12 cellular contexts compared by ENCODE assay signal in the genomic region with DNA sequence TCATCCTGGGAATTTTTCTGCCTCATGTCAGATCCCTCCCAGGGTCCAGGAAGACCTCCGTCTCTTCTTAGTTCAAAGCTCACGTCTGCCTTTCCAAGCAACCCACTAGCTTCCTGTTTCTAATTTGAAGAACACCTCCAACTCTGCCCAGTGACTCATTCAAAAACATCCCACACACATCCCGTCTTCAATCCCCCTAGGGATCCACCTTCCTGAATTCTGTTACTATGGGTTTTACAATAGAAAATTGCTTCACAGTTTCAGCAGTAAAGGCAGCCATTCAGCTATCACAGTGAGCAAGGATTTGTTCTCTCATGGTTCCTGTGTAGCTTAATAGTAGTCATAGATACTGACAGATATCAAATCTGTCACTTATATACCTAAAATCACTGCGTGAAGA.
A peak's percentile ranks its signal among the peaks of the same experiment; 100 is the strongest.
DNase-seq lines count a peak whose midpoint lies in the region; ATAC-seq and TF ChIP-seq lines count a peak whose summit lies in the region.
"Had no signal": no experiment of that assay in that cellular context is flagged by ENCODE, and none has a peak within 500 bp of the region (broad histone marks: within the 10 kb centered on the region; RNA-seq: fewer than 3 reads in every experiment).

No MANE protein-coding gene starts in this region.

- H3K4me3 ChIP-seq in AG04450 (ENCODE audit: low read depth, low read length) = no peak overlapping the region
- H3K4me3 ChIP-seq: esophagus squamous epithelium had no signal

- no peak for ATAC-seq in GM21717 (IDR thresholded peaks at IDR 0.05; ENCODE audit: unreplicated experiment)
- no peak for ATAC-seq in T-cell (replicated peaks in 1 of 4)
- ATAC-seq in GM18867 (IDR thresholded peaks at IDR 0.05; ENCODE audit: unreplicated experiment) = no peak

- H3K27me3 ChIP-seq in AG04450 (ENCODE audit: control insufficient read depth, insufficient read depth, low read length) = no peaks in the 10 kb centered on the region
- H3K27me3 ChIP-seq: esophagus squamous epithelium had no signal

- no peaks in the 10 kb centered on the region for H3K9me3 Mint-ChIP-seq in HFFc6
- no peaks in the 10 kb centered on the region for H3K9me3 Mint-ChIP-seq in T-cell

- H3K27ac Mint-ChIP-seq in HFFc6 (peak overlapping the region; percentile 65), T-cell (no peak overlapping the region)
- H3K27ac Mint-ChIP-seq: activated naive CD8-positive, alpha-beta T cell had no signal

- H3K9me3 ChIP-seq in AG04450 (ENCODE audit: control insufficient read depth, insufficient read depth, low read length) = peaks cover 4% of the 10 kb centered on the region; the same call in 1 of the 2 replicates
- H3K9me3 ChIP-seq: esophagus squamous epithelium, neutrophil had no signal

- peaks cover 30% of the 10 kb centered on the region for H3K4me1 Mint-ChIP-seq in HFFc6 (ENCODE audit: low read depth)
- H3K4me1 Mint-ChIP-seq in T-cell = peaks cover 10 to 13% (median 11%) of the 10 kb centered on the region in 3 donors

- TF ChIP-seq CTCF in AG04450 (IDR thresholded peaks at IDR 0.05; ENCODE audit: low read depth, low read length) (no peak), HFFc6 (IDR thresholded peaks at IDR 0.05) (no peak)

- H3K27me3 Mint-ChIP-seq in HFFc6 (ENCODE audit: insufficient read depth) (no peaks in the 10 kb centered on the region), T-cell (no peaks in the 10 kb centered on the region)

- peak overlapping the region; percentile 48 for H3K27ac ChIP-seq in AG04450 (ENCODE audit: low read depth, low read length)
- H3K27ac ChIP-seq: esophagus squamous epithelium, neutrophil had no signal

- peak; percentile 45 for DNase-seq in AG04450 (ENCODE audit: low read depth, low spot score)
- DNase-seq in HFFc6 = peak; percentile 38
- DNase-seq in astrocyte of the hippocampus (ENCODE audit: low read depth, low spot score) = peak; percentile 43
- peak; percentile 27 to 48 for DNase-seq in lung microvascular endothelial cell (ENCODE audit: low read depth in 2 of 2)
- DNase-seq in middle frontal gyrus (ENCODE audit: extremely low spot score, low spot score) = no peak
- DNase-seq in T-cell = no peak
- DNase-seq: COR-L47, esophagus squamous epithelium had no signal

- H3K4me3 Mint-ChIP-seq in HFFc6 (peak overlapping the region; percentile 29), T-cell (no peak overlapping the region)
- H3K4me3 Mint-ChIP-seq: activated naive CD8-positive, alpha-beta T cell had no signal

- CTCF ChIA-PET in AG04450 (lab: Charles Lee) (interaction anchor here (0.6 to 0.8 kb wide), 2 partner anchors 49 to 460 kb away, joined by 3 read pairs; no protein-coding TSS in a partner anchor), T-cell (lab: Charles Lee) (no interaction called here)

- POLR2A ChIA-PET in AG04450 (lab: Yijun Ruan, JAX) (no interaction called here), T-cell (lab: Charles Lee) (no interaction called here)

- H3K36me3 Mint-ChIP-seq in HFFc6 (ENCODE audit: low read depth) = no peaks in the 10 kb centered on the region
- no peaks in the 10 kb centered on the region for H3K36me3 Mint-ChIP-seq in T-cell
- H3K36me3 Mint-ChIP-seq: activated naive CD8-positive, alpha-beta T cell had no signal

Comparison
In these comparisons a context has a peak if more than half of its experiments do, and no peak if none do; other contexts are left out.
1. DNase-seq: peak in AG04450 (single experiment), HFFc6 (single experiment), astrocyte of the hippocampus (single experiment) and lung microvascular endothelial cell (2 of 2); none in middle frontal gyrus (single experiment) and T-cell (0 of 34).